Comparison of ENCODE assay signal across 8 cellular contexts in genomic region chr22:46538816-46539163, GRCh38.
A peak's percentile ranks its signal among the peaks of the same experiment; 100 is the strongest.
DNase-seq lines count a peak whose midpoint lies in the region; ATAC-seq and TF ChIP-seq lines count a peak whose summit lies in the region.

No MANE protein-coding gene starts in this region.

- H3K9me3 ChIP-seq in HUES48 (ENCODE audit: control insufficient read depth, insufficient read depth, low read length) (no peaks in the 10 kb centered on the region), mucosa of rectum (ENCODE audit: control insufficient read depth in 2 of 2, low read length in 2 of 2) (no peaks in the 10 kb centered on the region)

- TF ChIP-seq CTCF in AG10803 (conservative IDR thresholded peaks at IDR 0.05; ENCODE audit: low read length) = 0 out of 2 replicates have a peak, but pooled peaks have one; percentile 5
- no peak for TF ChIP-seq CTCF in coronary artery (IDR thresholded peaks at IDR 0.05)

- DNase-seq in AG10803 (ENCODE audit: low read depth) = peak; percentile 41
- no peak for DNase-seq in coronary artery (ENCODE audit: low spot score)
- no peak for DNase-seq in amniotic stem cell (lab: John Stamatoyannopoulos, UW)
- DNase-seq in NCI-H2107 treated with DMSO at 0.1 percent for 48 hours (lab: John Stamatoyannopoulos, UW; ENCODE audit: unreplicated experiment) = no peak

- H3K4me3 ChIP-seq in AG10803 (ENCODE audit: low read length) (peak overlapping the region; percentile 26), HUES48 (ENCODE audit: low read depth, low read length) (peak overlapping the region; percentile 63), coronary artery (peak overlapping the region; percentile 69), mucosa of rectum (ENCODE audit: low read length in 2 of 2) (peak overlapping the region; percentile 7 to 23)

- peaks cover 49% of the 10 kb centered on the region for H3K27me3 ChIP-seq in HUES48 (ENCODE audit: control insufficient read depth, insufficient read depth, low read length)
- peaks cover 11 to 20% of the 10 kb centered on the region in 2 donors for H3K27me3 ChIP-seq in mucosa of rectum (ENCODE audit: control insufficient read depth in 2 of 2, insufficient read depth in 2 of 2, low read length in 2 of 2)

- H3K27ac ChIP-seq in HUES48 (ENCODE audit: low read depth, low read length) (no peak overlapping the region), coronary artery (no peak overlapping the region), mucosa of rectum (ENCODE audit: low read depth in 2 of 2, low read length in 2 of 2) (no peak overlapping the region)

- H3K36me3 ChIP-seq in HUES48 (ENCODE audit: control insufficient read depth, insufficient read depth, low read length) = peaks cover 18% of the 10 kb centered on the region; the same call in 1 of the 2 replicates
- H3K36me3 ChIP-seq in mucosa of rectum (ENCODE audit: control insufficient read depth in 2 of 2, insufficient read depth in 2 of 2, low read length in 2 of 2) = peaks cover 0 to under 1% of the 10 kb centered on the region in 2 donors

- H3K4me1 ChIP-seq in HUES48 (ENCODE audit: control insufficient read depth, insufficient read depth, low read length) = 0 out of 2 replicates have a peak, but pooled peaks cover 7% of the 10 kb centered on the region
- peaks cover 2 to 13% of the 10 kb centered on the region in 2 donors for H3K4me1 ChIP-seq in mucosa of rectum (ENCODE audit: control insufficient read depth in 2 of 2, insufficient read depth in 2 of 2, low read length in 2 of 2)

- H3K9ac ChIP-seq in HUES48 (ENCODE audit: low read depth, low read length) = no peak overlapping the region
- H3K9ac ChIP-seq in mucosa of rectum (ENCODE audit: low read depth in 1 of 2, low read length in 2 of 2) = no peak overlapping the region

- ATAC-seq in HG02678 (IDR thresholded peaks at IDR 0.05; ENCODE audit: unreplicated experiment) (no peak), HG02840 (IDR thresholded peaks at IDR 0.05; ENCODE audit: low FRiP score, unreplicated experiment) (no peak)

Comparison
In these comparisons a context has a peak if more than half of its experiments do, and no peak if none do; other contexts are left out.
1. H3K4me3 ChIP-seq: peak in every context shown above with its lines; median percentile 69 in coronary artery; 63 in HUES48; 26 in AG10803; 15 in mucosa of rectum.